In the genomic region with DNA sequence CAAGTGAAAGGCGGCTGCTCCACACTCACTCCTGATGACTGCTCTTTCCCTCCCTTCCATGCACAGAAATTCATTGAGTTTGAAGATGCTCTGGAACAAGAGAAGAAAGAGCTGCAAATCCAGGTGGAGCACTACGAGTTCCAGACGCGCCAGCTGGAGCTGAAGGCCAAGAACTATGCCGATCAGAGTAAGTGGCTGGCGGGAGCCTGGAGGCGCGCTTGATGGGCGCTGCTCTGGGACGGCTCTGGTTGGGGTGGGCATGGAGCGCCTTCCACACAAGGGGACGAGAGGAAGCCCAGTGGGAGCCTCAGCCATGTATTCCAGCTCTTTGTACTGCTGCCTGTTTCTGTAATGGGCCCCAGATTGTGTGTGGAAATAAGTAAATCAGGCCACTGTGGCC, we compare ENCODE assay signal across 21 cellular contexts.
"Had no signal": no experiment of that assay in that cellular context is flagged by ENCODE, and none has a peak within 500 bp of the region (broad histone marks: within the 10 kb centered on the region; RNA-seq: fewer than 3 reads in every experiment).

No MANE protein-coding gene starts in this region.

- H3K4me3 Mint-ChIP-seq: central memory CD8-positive, alpha-beta T cell; dendritic cell treated with granulocyte-macrophage colony-stimulating factor and Interleukin-4, amounts not matched to agents 40 ng/mL and 50 ng/mL, for 4 days; memory B cell; mesothelial cell of epicardium; neural crest cell; stimulated activated memory B cell treated with anti-CD40 and anti-IgM and Interleukin-4, amounts not matched to agents 10 μg/mL and 1 μg/mL and 100 μg/mL, for 72 hours; stimulated activated naive CD8-positive, alpha-beta T cell treated with anti-CD3 and anti-CD28 coated beads, Interleukin-15, Interleukin-2, amounts not matched to agents 100 ng/mL and 50 ng/mL, for 24 hours had no signal

- H3K36me3 Mint-ChIP-seq: natural killer cell had no signal

- H3K9ac ChIP-seq: parathyroid adenoma had no signal

- DNase-seq: esophagus squamous epithelium; foreskin fibroblast; immature natural killer cell; natural killer cell; right lobe of liver; spleen; stimulated activated CD4-positive, alpha-beta T cell treated with anti-CD3 and anti-CD28 coated beads, Interleukin-15, amount 100 ng/mL, for 24 hours; stimulated activated CD4-positive, alpha-beta T cell treated with anti-CD3 and anti-CD28 coated beads, Interleukin-1b, Interleukin-23, amount 100 ng/mL, for 48 hours; stimulated activated CD4-positive, alpha-beta T cell treated with anti-CD3 and anti-CD28 coated beads, Interleukin-4, amount 100 ng/mL, for 24 hours; transverse colon had no signal

- FAIRE-seq: keratinocyte had no signal

- H3K27me3 ChIP-seq: esophagus squamous epithelium, right lobe of liver, spleen, transverse colon had no signal

- H3K4me3 ChIP-seq: esophagus squamous epithelium, prostate gland, right lobe of liver, spleen, thoracic aorta, transverse colon had no signal

- H3K9me3 Mint-ChIP-seq: central memory CD8-positive, alpha-beta T cell; dendritic cell treated with granulocyte-macrophage colony-stimulating factor and Interleukin-4, amounts not matched to agents 40 ng/mL and 50 ng/mL, for 4 days; immature natural killer cell; memory B cell; mesothelial cell of epicardium; natural killer cell; neural crest cell; stimulated activated memory B cell treated with anti-CD40 and anti-IgM and Interleukin-4, amounts not matched to agents 10 μg/mL and 1 μg/mL and 100 μg/mL, for 72 hours; stimulated activated naive CD8-positive, alpha-beta T cell treated with anti-CD3 and anti-CD28 coated beads, Interleukin-15, Interleukin-2, amounts not matched to agents 100 ng/mL and 50 ng/mL, for 24 hours had no signal

- H3K27me3 Mint-ChIP-seq: central memory CD8-positive, alpha-beta T cell; dendritic cell treated with granulocyte-macrophage colony-stimulating factor and Interleukin-4, amounts not matched to agents 40 ng/mL and 50 ng/mL, for 4 days; memory B cell; stimulated activated memory B cell treated with anti-CD40 and anti-IgM and Interleukin-4, amounts not matched to agents 10 μg/mL and 1 μg/mL and 100 μg/mL, for 72 hours; stimulated activated naive CD8-positive, alpha-beta T cell treated with anti-CD3 and anti-CD28 coated beads, Interleukin-15, Interleukin-2, amounts not matched to agents 100 ng/mL and 50 ng/mL, for 24 hours had no signal

- H3K9me3 ChIP-seq: esophagus squamous epithelium, prostate gland, right lobe of liver, spleen, thoracic aorta, transverse colon had no signal

- H3K27ac Mint-ChIP-seq: dendritic cell treated with granulocyte-macrophage colony-stimulating factor and Interleukin-4, amounts not matched to agents 40 ng/mL and 50 ng/mL, for 4 days; mesothelial cell of epicardium; stimulated activated memory B cell treated with anti-CD40 and anti-IgM and Interleukin-4, amounts not matched to agents 10 μg/mL and 1 μg/mL and 100 μg/mL, for 72 hours; stimulated activated naive CD8-positive, alpha-beta T cell treated with anti-CD3 and anti-CD28 coated beads, Interleukin-15, Interleukin-2, amounts not matched to agents 100 ng/mL and 50 ng/mL, for 24 hours had no signal

- H3K4me1 ChIP-seq: parathyroid adenoma had no signal

- ATAC-seq: natural killer cell; right lobe of liver; stimulated activated memory B cell treated with anti-CD40 and anti-IgM and Interleukin-4, amounts not matched to agents 10 μg/mL and 1 μg/mL and 100 μg/mL, for 72 hours had no signal

- H3K27ac ChIP-seq: esophagus squamous epithelium, parathyroid adenoma, prostate gland, right lobe of liver, thoracic aorta, transverse colon had no signal

- H2AFZ ChIP-seq: parathyroid adenoma had no signal
